Comparison of ENCODE assay signal across 21 cellular contexts in the genomic region with DNA sequence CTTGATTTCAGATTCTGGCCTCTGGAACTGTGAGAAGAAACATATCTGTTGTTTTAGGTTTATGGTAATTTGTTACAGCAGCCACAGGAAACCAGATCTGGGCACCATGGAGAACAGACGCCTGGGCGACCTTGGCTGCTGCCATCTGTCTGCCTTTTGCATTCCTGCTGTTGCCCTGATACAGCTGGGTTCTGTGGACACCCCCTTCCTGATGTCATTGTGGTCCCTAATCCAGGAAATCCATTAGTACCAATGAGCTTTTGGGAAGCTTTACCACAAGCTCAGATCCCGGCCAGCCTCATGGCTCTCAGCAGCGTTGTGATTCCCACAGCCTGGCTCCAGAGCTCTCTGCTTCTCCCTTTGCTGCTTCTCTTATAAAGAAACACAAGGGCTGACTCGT.
"Had no signal": no experiment of that assay in that cellular context is flagged by ENCODE, and none has a peak within 500 bp of the region (broad histone marks: within the 10 kb centered on the region; RNA-seq: fewer than 3 reads in every experiment).

No MANE protein-coding gene starts in this region.

- H3K4me3 ChIP-seq: ascending aorta, coronary artery, gastroesophageal sphincter, heart left ventricle, left lung, prostate gland, right atrium auricular region, suprapubic skin, transverse colon, vagina had no signal

- H3K4me1 Mint-ChIP-seq: activated CD4-positive, alpha-beta T cell treated with anti-CD3 and anti-CD28 coated beads, Interleukin-2, amount 10 ng/mL, durations not matched to agents 24 days and 14 days; activated naive CD4-positive, alpha-beta T cell treated with anti-CD3 and anti-CD28 coated beads, Interleukin-2, amount 10 ng/mL, durations not matched to agents 7 days and 5 days; central memory CD8-positive, alpha-beta T cell; naive B cell; stimulated activated naive CD8-positive, alpha-beta T cell treated with anti-CD3 and anti-CD28 coated beads, Interleukin-15, amount 100 ng/mL, for 72 hours had no signal

- DNase-seq: activated CD4-positive, alpha-beta T cell treated with anti-CD3 and anti-CD28 coated beads, Interleukin-2, amount 10 ng/mL, durations not matched to agents 24 days and 14 days; activated CD8-positive, alpha-beta memory T cell treated with anti-CD3 and anti-CD28 coated beads, Interleukin-2, amount 50 U/mL, for 4 hours; activated CD8-positive, alpha-beta T cell treated with anti-CD3 and anti-CD28 coated beads, Interleukin-2, amount 10 ng/mL, durations not matched to agents 7 days and 5 days; activated naive CD4-positive, alpha-beta T cell treated with anti-CD3 and anti-CD28 coated beads, Interleukin-2, amount 10 ng/mL, durations not matched to agents 7 days and 5 days; activated T-cell treated with anti-CD3 and anti-CD28 coated beads, Interleukin-2, amount 50 U/mL, for 4 hours; heart left ventricle; left lung; naive B cell; small intestine; stimulated activated CD4-positive, alpha-beta T cell treated with anti-CD3 and anti-CD28 coated beads, Interleukin-4, amount 100 ng/mL, for 1 hour; stimulated activated naive CD8-positive, alpha-beta T cell treated with anti-CD3 and anti-CD28 coated beads, Interleukin-15, amount 100 ng/mL, for 72 hours; transverse colon had no signal

- H3K27ac Mint-ChIP-seq: activated CD4-positive, alpha-beta T cell treated with anti-CD3 and anti-CD28 coated beads, Interleukin-2, amount 10 ng/mL, durations not matched to agents 24 days and 14 days; activated CD8-positive, alpha-beta T cell treated with anti-CD3 and anti-CD28 coated beads, Interleukin-2, amount 10 ng/mL, durations not matched to agents 7 days and 5 days; activated naive CD4-positive, alpha-beta T cell treated with anti-CD3 and anti-CD28 coated beads, Interleukin-2, amount 10 ng/mL, durations not matched to agents 7 days and 5 days; naive B cell; stimulated activated naive CD8-positive, alpha-beta T cell treated with anti-CD3 and anti-CD28 coated beads, Interleukin-15, amount 100 ng/mL, for 72 hours; T-helper 2 cell treated with Interferon-gamma antibody and Interleukin-4, amounts not matched to agents 5 μg/mL and 100 μg/mL, for 36 hours had no signal

- ATAC-seq: activated CD8-positive, alpha-beta T cell treated with anti-CD3 and anti-CD28 coated beads, Interleukin-2, amount 10 ng/mL, durations not matched to agents 7 days and 5 days; activated T-cell treated with anti-CD3 and anti-CD28 coated beads, Interleukin-2, amount 50 U/mL, for 4 hours; gastroesophageal sphincter; heart left ventricle; left lung; stimulated activated naive CD8-positive, alpha-beta T cell treated with anti-CD3 and anti-CD28 coated beads, Interleukin-15, amount 100 ng/mL, for 72 hours had no signal

- H3K9me3 Mint-ChIP-seq: activated CD4-positive, alpha-beta T cell treated with anti-CD3 and anti-CD28 coated beads, Interleukin-2, amount 10 ng/mL, durations not matched to agents 24 days and 14 days; activated naive CD4-positive, alpha-beta T cell treated with anti-CD3 and anti-CD28 coated beads, Interleukin-2, amount 10 ng/mL, durations not matched to agents 7 days and 5 days; activated T-cell treated with anti-CD3 and anti-CD28 coated beads, Interleukin-2, amount 50 U/mL, for 4 hours; central memory CD8-positive, alpha-beta T cell; stimulated activated naive CD8-positive, alpha-beta T cell treated with anti-CD3 and anti-CD28 coated beads, Interleukin-15, amount 100 ng/mL, for 72 hours; T-helper 2 cell treated with Interferon-gamma antibody and Interleukin-4, amounts not matched to agents 5 μg/mL and 100 μg/mL, for 36 hours had no signal

- H3K27me3 Mint-ChIP-seq: activated naive CD4-positive, alpha-beta T cell treated with anti-CD3 and anti-CD28 coated beads, Interleukin-2, amount 10 ng/mL, durations not matched to agents 7 days and 5 days; central memory CD8-positive, alpha-beta T cell; naive B cell; stimulated activated naive CD8-positive, alpha-beta T cell treated with anti-CD3 and anti-CD28 coated beads, Interleukin-15, amount 100 ng/mL, for 72 hours had no signal

- H3K4me3 Mint-ChIP-seq: activated CD4-positive, alpha-beta T cell treated with anti-CD3 and anti-CD28 coated beads, Interleukin-2, amount 10 ng/mL, durations not matched to agents 24 days and 14 days; activated CD8-positive, alpha-beta T cell treated with anti-CD3 and anti-CD28 coated beads, Interleukin-2, amount 10 ng/mL, durations not matched to agents 7 days and 5 days; activated naive CD4-positive, alpha-beta T cell treated with anti-CD3 and anti-CD28 coated beads, Interleukin-2, amount 10 ng/mL, durations not matched to agents 7 days and 5 days; activated T-cell treated with anti-CD3 and anti-CD28 coated beads, Interleukin-2, amount 50 U/mL, for 4 hours; central memory CD8-positive, alpha-beta T cell; stimulated activated naive CD8-positive, alpha-beta T cell treated with anti-CD3 and anti-CD28 coated beads, Interleukin-15, amount 100 ng/mL, for 72 hours; T-helper 2 cell treated with Interferon-gamma antibody and Interleukin-4, amounts not matched to agents 5 μg/mL and 100 μg/mL, for 36 hours had no signal

- H3K36me3 Mint-ChIP-seq: activated naive CD4-positive, alpha-beta T cell treated with anti-CD3 and anti-CD28 coated beads, Interleukin-2, amount 10 ng/mL, durations not matched to agents 7 days and 5 days; naive B cell had no signal
